ENCODE assay signal across 9 cellular contexts in genomic region chr14:32939254-32940065, GRCh38. TPM values are rescaled to one million over a fixed set of nuclear protein-coding genes. Genes with fewer than 3 reads are reported as not detected.
DNase-seq lines count a peak whose midpoint lies in the region; ATAC-seq and TF ChIP-seq lines count a peak whose summit lies in the region.
"Had no signal": no experiment of that assay in that cellular context is flagged by ENCODE, and none has a peak within 500 bp of the region (broad histone marks: within the 10 kb centered on the region; RNA-seq: fewer than 3 reads in every experiment).

No MANE protein-coding gene starts in this region.

- H3K27ac ChIP-seq in adrenal gland (peak overlapping the region; percentile 64 to 94 (median 81)), left ventricle myocardium inferior (replicated peaks) (peak overlapping the region; percentile 83), ovary (peak overlapping the region; percentile 78 to 85)
- H3K27ac ChIP-seq: HL-60 had no signal

- peak in 1 of 2 donors; percentile 59 for TF ChIP-seq POLR2A in adrenal gland (IDR thresholded peaks at IDR 0.05)
- no peak for TF ChIP-seq POLR2A in ovary (IDR thresholded peaks at IDR 0.05)

- H3K4me3 ChIP-seq in AG10803 (ENCODE audit: low read length) (peak overlapping the region; percentile 65), adrenal gland (peak overlapping the region; percentile 32 to 86 (median 66)), left ventricle myocardium inferior (peak overlapping the region; percentile 67), ovary (peak overlapping the region; percentile 72)

- 0 to 2% (median 0%) methylated on average over 44 to 80 of the region's 80 CpGs for WGBS in adrenal gland, 4 donors
- WGBS in ovary, 3 donors, result 0% methylated on average over 77 to 80 of the region's 80 CpGs

- H3K9me3 ChIP-seq in adrenal gland (replicated peaks in 1 of 3) (no peaks in the 10 kb centered on the region), left ventricle myocardium inferior (replicated peaks) (no peaks in the 10 kb centered on the region), ovary (no peaks in the 10 kb centered on the region)

- TF ChIP-seq CTCF in AG10803 (conservative IDR thresholded peaks at IDR 0.05; ENCODE audit: low read length), result no peak
- no peak for TF ChIP-seq CTCF in adrenal gland (IDR thresholded peaks at IDR 0.05)
- no peak for TF ChIP-seq CTCF in left ventricle myocardium inferior (IDR thresholded peaks at IDR 0.05; ENCODE audit: borderline replicate concordance)
- no peak for TF ChIP-seq CTCF in ovary (IDR thresholded peaks at IDR 0.05)

- H3K36me3 ChIP-seq in adrenal gland (replicated peaks in 1 of 2), result no peaks in the 10 kb centered on the region
- no peaks in the 10 kb centered on the region for H3K36me3 ChIP-seq in left ventricle myocardium inferior
- no peaks in the 10 kb centered on the region for H3K36me3 ChIP-seq in ovary

- intact Hi-C loops in adrenal gland (cut with DNase I), result loop anchor here in 1 of 2 donors (10.0 kb wide), 1 partner anchor 215 kb away; no protein-coding TSS in a partner anchor
- intact Hi-C loops in left ventricle myocardium inferior (cut with micrococcal nuclease), result no loop called here
- intact Hi-C loops in ovary (cut with DNase I), result loop anchor here in 2 of 4 donors (2.0 to 10.0 kb wide), 2 partner anchors 853 to 865 kb away; partner anchors contain the start of gene ARHGAP5 (in 1 of the 2)

- ATAC-seq in GM19025 (IDR thresholded peaks at IDR 0.05; ENCODE audit: low read depth, unreplicated experiment) (peak; percentile 42), GM21529 (IDR thresholded peaks at IDR 0.05; ENCODE audit: unreplicated experiment) (no peak), GM21367 (IDR thresholded peaks at IDR 0.05; ENCODE audit: unreplicated experiment) (no peak)

- H3K27me3 ChIP-seq in adrenal gland, result peaks cover 20% of the 10 kb centered on the region
- H3K27me3 ChIP-seq in left ventricle myocardium inferior (ENCODE audit: low read depth), result peaks cover 45% of the 10 kb centered on the region
- no peaks in the 10 kb centered on the region for H3K27me3 ChIP-seq in ovary

- peaks cover 9 to 10% of the 10 kb centered on the region in 2 donors for H3K4me1 ChIP-seq in adrenal gland (replicated peaks in 1 of 2)
- peaks cover 21% of the 10 kb centered on the region for H3K4me1 ChIP-seq in left ventricle myocardium inferior
- peaks cover 2% of the 10 kb centered on the region for H3K4me1 ChIP-seq in ovary (ENCODE audit: insufficient read depth)

- no peak for TF ChIP-seq EP300 in ovary (IDR thresholded peaks at IDR 0.05)

- DNase-seq in AG10803 (ENCODE audit: low read depth) (peak; percentile 77), NCI-H2171 (lab: John Stamatoyannopoulos, UW) (peak; percentile 73), adrenal gland (peak; percentile 85 to 91 (median 85)), left ventricle myocardium inferior (peak; percentile 86), ovary (peak; percentile 81 to 86 (median 85))

RNA-seq across cellular contexts. Expression of gene NPAS3, which starts 0.8 kb away (rescaled TPM):
- total RNA-seq in adrenal gland (1 to 10 TPM in 7 of 8 donors, under 1 TPM in 1; 0.36 to 7.5 (median 2.5) TPM), left ventricle myocardium inferior (2.5 TPM), ovary (10 to 100 TPM in 5 of 7 donors, 1 to 10 TPM in 2; 3.7 to 15.4 (median 12.0) TPM)
- polyA plus RNA-seq in adrenal gland (1 to 10 TPM in 1 of 3 donors, under 1 TPM in 2; 0.88 to 1.4 (median 0.98) TPM), ovary (1 to 10 TPM; 1.9 to 2.8 TPM)
